In genomic region chr1:44249543-44249942, GRCh38 we compare ENCODE assay signal across 18 cellular contexts. TPM values are rescaled to one million over a fixed set of nuclear protein-coding genes. Genes with fewer than 3 reads are reported as not detected.
DNase-seq lines count a peak whose midpoint lies in the region; ATAC-seq and TF ChIP-seq lines count a peak whose summit lies in the region.
"Had no signal": no experiment of that assay in that cellular context is flagged by ENCODE, and none has a peak within 500 bp of the region (broad histone marks: within the 10 kb centered on the region; RNA-seq: fewer than 3 reads in every experiment).

No MANE protein-coding gene starts in this region.

- peak in 6 of 8 donors; percentile 18 to 54 (median 46) for ATAC-seq in heart right ventricle
- ATAC-seq in GM18498 (IDR thresholded peaks at IDR 0.05; ENCODE audit: unreplicated experiment) = no peak

- TF ChIP-seq POLR2A in spleen (IDR thresholded peaks at IDR 0.05) = no peak

- H3K4me3 ChIP-seq in heart right ventricle (no peak overlapping the region), spleen (no peak overlapping the region)

- DNase-seq in NCI-H748 (lab: John Stamatoyannopoulos, UW; ENCODE audit: unreplicated experiment) (peak; percentile 43), NCI-H748 treated with DMSO at 0.1 percent for 48 hours (lab: John Stamatoyannopoulos, UW) (no peak), NCI-H69 (lab: John Stamatoyannopoulos, UW) (peak; percentile 28), heart right ventricle (peak; percentile 23 to 52), spleen (peak; percentile 74), hippocampal formation (lab: John Stamatoyannopoulos, UW) (no peak), SW 1271 (lab: John Stamatoyannopoulos, UW) (no peak)
- DNase-seq: activated CD4-positive, alpha-beta T cell treated with anti-CD3 and anti-CD28 coated beads for 48 hours; activated naive CD8-positive, alpha-beta T cell treated with anti-CD3 and anti-CD28 coated beads, Interleukin-2, amount 10 ng/mL, durations not matched to agents 7 days and 5 days; activated T-cell treated with anti-CD3 and anti-CD28 coated beads for 4 hours; CD4-positive, alpha-beta T cell; glutamatergic neuron; kidney glomerular epithelial cell; NCI-H2081 treated with DMSO at 0.1 percent for 48 hours; SHP77 treated with DMSO at 0.1 percent for 48 hours; T1000 had no signal

- TF ChIP-seq CTCF in heart right ventricle (IDR thresholded peaks at IDR 0.05) = no peak
- no peak for TF ChIP-seq CTCF in spleen (IDR thresholded peaks at IDR 0.05 in 8 of 11, conservative IDR thresholded peaks at IDR 0.05 in 3 of 11)

- H3K27ac ChIP-seq in heart right ventricle = peak overlapping the region in 7 of 10 donors; percentile 47 to 74 (median 67)
- peak overlapping the region in 1 of 8 donors; percentile 45 for H3K27ac ChIP-seq in spleen
- H3K27ac ChIP-seq: epithelial cell of prostate had no signal

- peaks cover 0 to 17% (median 0%) of the 10 kb centered on the region in 9 donors for H3K36me3 ChIP-seq in heart right ventricle
- peaks cover 0 to 55% (median 0%) of the 10 kb centered on the region in 6 donors for H3K36me3 ChIP-seq in spleen

- no peaks in the 10 kb centered on the region for H3K9me3 ChIP-seq in heart right ventricle
- H3K9me3 ChIP-seq in spleen = no peaks in the 10 kb centered on the region

- H3K27me3 ChIP-seq in heart right ventricle (no peaks in the 10 kb centered on the region), spleen (replicated peaks in 1 of 7) (no peaks in the 10 kb centered on the region)

- intact Hi-C loops in heart right ventricle (cut with DNase I) = no loop called here
- intact Hi-C loops in spleen (cut with DNase I; ENCODE audit: low total_unique reads) = no loop called here

- 75 to 76% methylated on average over 7 of the region's 7 CpGs for WGBS in heart right ventricle, 2 donors
- 70 to 85% (median 79%) methylated on average over 7 of the region's 7 CpGs for WGBS in spleen, 5 donors

- H3K4me1 ChIP-seq in heart right ventricle = peaks cover 6 to 27% (median 11%) of the 10 kb centered on the region in 9 donors
- peaks cover 0 to 36% (median 11%) of the 10 kb centered on the region in 6 donors for H3K4me1 ChIP-seq in spleen

RNA-seq across cellular contexts. Expression of gene DMAP1, which starts 36.3 kb away (rescaled TPM):
- total RNA-seq in heart right ventricle (10 to 100 TPM; 24.1 to 33.9 (median 27.6) TPM), spleen (10 to 100 TPM; 37.8 to 57.2 (median 46.7) TPM)
- polyA plus RNA-seq in heart right ventricle (10 to 100 TPM; 35.2 to 37.3 TPM), spleen (10 to 100 TPM; 39.7 to 84.6 (median 68.1) TPM)

Comparison
In these comparisons a context has a peak if more than half of its experiments do, and no peak if none do; other contexts are left out.
1. DNase-seq: peak in NCI-H748 (single experiment), NCI-H69 (single experiment), heart right ventricle (2 of 2) and spleen (single experiment); none in NCI-H748 treated with DMSO at 0.1 percent for 48 hours (single experiment), hippocampal formation (0 of 2) and SW 1271 (0 of 2).